Comparison of ENCODE assay signal across 9 cellular contexts in genomic region chr6:151808331-151809241, GRCh38. TPM values are rescaled to one million over a fixed set of nuclear protein-coding genes. Genes with fewer than 3 reads are reported as not detected.
DNase-seq lines count a peak whose midpoint lies in the region; ATAC-seq and TF ChIP-seq lines count a peak whose summit lies in the region.
"Had no signal": no experiment of that assay in that cellular context is flagged by ENCODE, and none has a peak within 500 bp of the region (broad histone marks: within the 10 kb centered on the region; RNA-seq: fewer than 3 reads in every experiment).

No MANE protein-coding gene starts in this region.

- H3K27me3 Mint-ChIP-seq in CD14-positive monocyte (ENCODE audit: low read depth in 3 of 3), result peaks cover 30 to 58% (median 31%) of the 10 kb centered on the region in 3 donors
- H3K27me3 Mint-ChIP-seq in neural crest cell (ENCODE audit: low read depth), result peaks cover 96% of the 10 kb centered on the region

- peaks cover 0 to 17% of the 10 kb centered on the region in 2 donors for H3K36me3 Mint-ChIP-seq in CD14-positive monocyte
- H3K36me3 Mint-ChIP-seq in neural crest cell (ENCODE audit: low read depth), result no peaks in the 10 kb centered on the region

- intact Hi-C loops in CD14-positive monocyte (cut with micrococcal nuclease), result no loop called here

- no peak for ATAC-seq in HG02588 (IDR thresholded peaks at IDR 0.05; ENCODE audit: unreplicated experiment)

- peaks cover 3 to 15% (median 10%) of the 10 kb centered on the region in 7 donors for H3K9me3 Mint-ChIP-seq in CD14-positive monocyte
- H3K9me3 Mint-ChIP-seq in neural crest cell, result no peaks in the 10 kb centered on the region

- peak overlapping the region; percentile 86 to 98 for H3K4me3 Mint-ChIP-seq in CD14-positive monocyte
- H3K4me3 Mint-ChIP-seq in neural crest cell, result peak overlapping the region; percentile 69

- H3K27ac Mint-ChIP-seq in CD14-positive monocyte (peak overlapping the region in 1 of 7 donors; percentile 51), neural crest cell (ENCODE audit: unreplicated experiment) (no peak overlapping the region)

- WGBS in HUES64, result 6% methylated on average over 64 of the region's 67 CpGs

- H3K27me3 ChIP-seq in HUES64 (ENCODE audit: insufficient read depth, low read length), result peaks cover 87% of the 10 kb centered on the region

- no peak overlapping the region; the same call in 1 of the 2 replicates for H3K9ac ChIP-seq in HUES64 (ENCODE audit: low read depth, low read length)

- H3K9me3 ChIP-seq in HUES64 (ENCODE audit: insufficient read depth, low read depth, low read length), result no peaks in the 10 kb centered on the region

- H3K4me1 ChIP-seq in HUES64 (ENCODE audit: insufficient read depth, low read length), result peaks cover 10% of the 10 kb centered on the region; the same call in 1 of the 2 replicates

- DNase-seq in CD14-positive monocyte (ENCODE audit: low spot score) (no peak), epithelial cell of esophagus (ENCODE audit: low read depth) (peak; percentile 15), neural crest cell (ENCODE audit: low read depth, low spot score) (no peak), occipital lobe (lab: John Stamatoyannopoulos, UW) (no peak), DMS114 treated with DMSO at 0.1 percent for 48 hours (lab: John Stamatoyannopoulos, UW; ENCODE audit: unreplicated experiment) (no peak)
- DNase-seq in stimulated activated CD8-positive, alpha-beta memory T cell treated with anti-CD3 and anti-CD28 coated beads, Interleukin-4, amount 100 ng/mL, for 48 hours, result no peak
- DNase-seq: anterior cingulate cortex had no signal

- TF ChIP-seq CTCF in CD14-positive monocyte (IDR thresholded peaks at IDR 0.05) (no peak), epithelial cell of esophagus (IDR thresholded peaks at IDR 0.05; ENCODE audit: insufficient read depth, low read depth, low read length, missing control alignments) (no peak), neural crest cell (conservative IDR thresholded peaks at IDR 0.05) (no peak)

- H3K4me3 ChIP-seq in HUES64 (ENCODE audit: low read length) (peak overlapping the region; percentile 53), epithelial cell of esophagus (ENCODE audit: low read length) (peak overlapping the region; percentile 18)

- H3K4me1 Mint-ChIP-seq in CD14-positive monocyte, result peaks cover 47% of the 10 kb centered on the region
- H3K4me1 Mint-ChIP-seq in neural crest cell, result peaks cover 12% of the 10 kb centered on the region

- H3K36me3 ChIP-seq in HUES64 (ENCODE audit: insufficient read depth, low read length), result no peaks in the 10 kb centered on the region

- no peak overlapping the region for H3K27ac ChIP-seq in HUES64 (ENCODE audit: low read depth, low read length)

RNA-seq across cellular contexts. Expression of gene ESR1, which starts 1.1 kb away (rescaled TPM):
- under 1 TPM; 0.12 to 0.24 TPM for polyA plus RNA-seq in CD14-positive monocyte
- not detected for polyA plus RNA-seq in HUES64 (2013, experiment 1 of 2)
- not detected for polyA plus RNA-seq in HUES64 (2013, experiment 2 of 2)
- total RNA-seq in neural crest cell, result not detected in 2 replicates
- total RNA-seq in occipital lobe, result 0.16 TPM
